ENCODE assay signal across 1 cellular context in genomic region chr5:159209438-159210305, GRCh38.
TF ChIP-seq lines count a peak whose summit lies in the region.

A gene with protein sequence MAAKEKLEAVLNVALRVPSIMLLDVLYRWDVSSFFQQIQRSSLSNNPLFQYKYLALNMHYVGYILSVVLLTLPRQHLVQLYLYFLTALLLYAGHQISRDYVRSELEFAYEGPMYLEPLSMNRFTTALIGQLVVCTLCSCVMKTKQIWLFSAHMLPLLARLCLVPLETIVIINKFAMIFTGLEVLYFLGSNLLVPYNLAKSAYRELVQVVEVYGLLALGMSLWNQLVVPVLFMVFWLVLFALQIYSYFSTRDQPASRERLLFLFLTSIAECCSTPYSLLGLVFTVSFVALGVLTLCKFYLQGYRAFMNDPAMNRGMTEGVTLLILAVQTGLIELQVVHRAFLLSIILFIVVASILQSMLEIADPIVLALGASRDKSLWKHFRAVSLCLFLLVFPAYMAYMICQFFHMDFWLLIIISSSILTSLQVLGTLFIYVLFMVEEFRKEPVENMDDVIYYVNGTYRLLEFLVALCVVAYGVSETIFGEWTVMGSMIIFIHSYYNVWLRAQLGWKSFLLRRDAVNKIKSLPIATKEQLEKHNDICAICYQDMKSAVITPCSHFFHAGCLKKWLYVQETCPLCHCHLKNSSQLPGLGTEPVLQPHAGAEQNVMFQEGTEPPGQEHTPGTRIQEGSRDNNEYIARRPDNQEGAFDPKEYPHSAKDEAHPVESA (minus strand): TSS chr5:159209553. CDS start chr5:159203617, 5,936 bp downstream.

TF ChIP-seq in GM12878, 131 proteins besides CTCF, POLR2A, EP300 and RAD21 (continued from another document and continues in another):
- no peak for TF ChIP-seq CUX1 (IDR thresholded peaks at IDR 0.05; ENCODE audit: insufficient replicate concordance, low read depth, low read length)
- TF ChIP-seq FOXK2 (IDR thresholded peaks at IDR 0.05), result no peak
- peak; percentile 75; the same call in 1 of the 2 replicates for TF ChIP-seq TCF3 (IDR thresholded peaks at IDR 0.05; ENCODE audit: borderline replicate concordance, insufficient read depth, low read depth, low read length)
- peak; percentile 84 for TF ChIP-seq USF1 (IDR thresholded peaks at IDR 0.05; ENCODE audit: borderline replicate concordance, extremely low read length, insufficient read depth, low read depth, low read length)
- TF ChIP-seq TARDBP (IDR thresholded peaks at IDR 0.05; ENCODE audit: borderline replicate concordance), result 0 out of 2 replicates have a peak, but pooled peaks have one; percentile 37
- TF ChIP-seq, protein P1, sequence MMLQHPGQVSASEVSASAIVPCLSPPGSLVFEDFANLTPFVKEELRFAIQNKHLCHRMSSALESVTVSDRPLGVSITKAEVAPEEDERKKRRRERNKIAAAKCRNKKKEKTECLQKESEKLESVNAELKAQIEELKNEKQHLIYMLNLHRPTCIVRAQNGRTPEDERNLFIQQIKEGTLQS (IDR thresholded peaks at IDR 0.05; ENCODE audit: borderline replicate concordance, extremely low read depth, low read depth, low read length), result no peak
- TF ChIP-seq CREB1 (IDR thresholded peaks at IDR 0.05; ENCODE audit: low read depth), result no peak
- TF ChIP-seq DPF2 (IDR thresholded peaks at IDR 0.05), result peak; percentile 75; the same call in 1 of the 2 replicates
- peak; percentile 87 to 94 for TF ChIP-seq BHLHE40 (IDR thresholded peaks at IDR 0.05; ENCODE audit: borderline replicate concordance in 1 of 2, low read depth in 2 of 2, low read length in 1 of 2)
- TF ChIP-seq E4F1 (IDR thresholded peaks at IDR 0.05; ENCODE audit: borderline replicate concordance, partially characterized antibody), result no peak
- no peak for TF ChIP-seq SUPT20H (IDR thresholded peaks at IDR 0.05; ENCODE audit: borderline replicate concordance, control insufficient read depth, low read depth, low read length)
- TF ChIP-seq CHD2 (IDR thresholded peaks at IDR 0.05; ENCODE audit: borderline replicate concordance, low read depth, low read length), result no peak
- TF ChIP-seq MEF2A (IDR thresholded peaks at IDR 0.05; ENCODE audit: insufficient read depth, low read depth, low read length), result no peak
- TF ChIP-seq ASH2L (IDR thresholded peaks at IDR 0.05; ENCODE audit: borderline replicate concordance, low read depth), result peak; percentile 77; the same call in 1 of the 2 replicates
- TF ChIP-seq, protein P2, sequence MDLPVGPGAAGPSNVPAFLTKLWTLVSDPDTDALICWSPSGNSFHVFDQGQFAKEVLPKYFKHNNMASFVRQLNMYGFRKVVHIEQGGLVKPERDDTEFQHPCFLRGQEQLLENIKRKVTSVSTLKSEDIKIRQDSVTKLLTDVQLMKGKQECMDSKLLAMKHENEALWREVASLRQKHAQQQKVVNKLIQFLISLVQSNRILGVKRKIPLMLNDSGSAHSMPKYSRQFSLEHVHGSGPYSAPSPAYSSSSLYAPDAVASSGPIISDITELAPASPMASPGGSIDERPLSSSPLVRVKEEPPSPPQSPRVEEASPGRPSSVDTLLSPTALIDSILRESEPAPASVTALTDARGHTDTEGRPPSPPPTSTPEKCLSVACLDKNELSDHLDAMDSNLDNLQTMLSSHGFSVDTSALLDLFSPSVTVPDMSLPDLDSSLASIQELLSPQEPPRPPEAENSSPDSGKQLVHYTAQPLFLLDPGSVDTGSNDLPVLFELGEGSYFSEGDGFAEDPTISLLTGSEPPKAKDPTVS (IDR thresholded peaks at IDR 0.05; ENCODE audit: low read depth, low read length), result no peak
- TF ChIP-seq MTA3 (IDR thresholded peaks at IDR 0.05; ENCODE audit: borderline replicate concordance, low read length), result no peak
- no peak for TF ChIP-seq CHD4 (IDR thresholded peaks at IDR 0.05)
- no peak for TF ChIP-seq CEBPB (IDR thresholded peaks at IDR 0.05; ENCODE audit: borderline replicate concordance in 1 of 2, low read depth in 2 of 2, low read length in 2 of 2)
- 0 out of 2 replicates have a peak, but pooled peaks have one; percentile 46 for TF ChIP-seq HDAC2 (IDR thresholded peaks at IDR 0.05)
- TF ChIP-seq IRF4 (IDR thresholded peaks at IDR 0.05; ENCODE audit: low read depth, low read length), result no peak
- TF ChIP-seq IKZF1 (conservative IDR thresholded peaks at IDR 0.05), result peak; percentile 87
- TF ChIP-seq EED (IDR thresholded peaks at IDR 0.05; ENCODE audit: low read depth), result no peak
- TF ChIP-seq STAT1 (conservative IDR thresholded peaks at IDR 0.05), result 0 out of 2 replicates have a peak, but pooled peaks have one; percentile 76
- TF ChIP-seq, protein P3, sequence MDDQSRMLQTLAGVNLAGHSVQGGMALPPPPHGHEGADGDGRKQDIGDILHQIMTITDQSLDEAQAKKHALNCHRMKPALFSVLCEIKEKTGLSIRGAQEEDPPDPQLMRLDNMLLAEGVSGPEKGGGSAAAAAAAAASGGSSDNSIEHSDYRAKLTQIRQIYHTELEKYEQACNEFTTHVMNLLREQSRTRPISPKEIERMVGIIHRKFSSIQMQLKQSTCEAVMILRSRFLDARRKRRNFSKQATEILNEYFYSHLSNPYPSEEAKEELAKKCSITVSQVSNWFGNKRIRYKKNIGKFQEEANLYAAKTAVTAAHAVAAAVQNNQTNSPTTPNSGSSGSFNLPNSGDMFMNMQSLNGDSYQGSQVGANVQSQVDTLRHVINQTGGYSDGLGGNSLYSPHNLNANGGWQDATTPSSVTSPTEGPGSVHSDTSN (IDR thresholded peaks at IDR 0.05; ENCODE audit: insufficient replicate concordance, low read depth, low read length), result peak; percentile 18
- no peak for TF ChIP-seq ZNF622 (IDR thresholded peaks at IDR 0.05)
- TF ChIP-seq, protein P4, sequence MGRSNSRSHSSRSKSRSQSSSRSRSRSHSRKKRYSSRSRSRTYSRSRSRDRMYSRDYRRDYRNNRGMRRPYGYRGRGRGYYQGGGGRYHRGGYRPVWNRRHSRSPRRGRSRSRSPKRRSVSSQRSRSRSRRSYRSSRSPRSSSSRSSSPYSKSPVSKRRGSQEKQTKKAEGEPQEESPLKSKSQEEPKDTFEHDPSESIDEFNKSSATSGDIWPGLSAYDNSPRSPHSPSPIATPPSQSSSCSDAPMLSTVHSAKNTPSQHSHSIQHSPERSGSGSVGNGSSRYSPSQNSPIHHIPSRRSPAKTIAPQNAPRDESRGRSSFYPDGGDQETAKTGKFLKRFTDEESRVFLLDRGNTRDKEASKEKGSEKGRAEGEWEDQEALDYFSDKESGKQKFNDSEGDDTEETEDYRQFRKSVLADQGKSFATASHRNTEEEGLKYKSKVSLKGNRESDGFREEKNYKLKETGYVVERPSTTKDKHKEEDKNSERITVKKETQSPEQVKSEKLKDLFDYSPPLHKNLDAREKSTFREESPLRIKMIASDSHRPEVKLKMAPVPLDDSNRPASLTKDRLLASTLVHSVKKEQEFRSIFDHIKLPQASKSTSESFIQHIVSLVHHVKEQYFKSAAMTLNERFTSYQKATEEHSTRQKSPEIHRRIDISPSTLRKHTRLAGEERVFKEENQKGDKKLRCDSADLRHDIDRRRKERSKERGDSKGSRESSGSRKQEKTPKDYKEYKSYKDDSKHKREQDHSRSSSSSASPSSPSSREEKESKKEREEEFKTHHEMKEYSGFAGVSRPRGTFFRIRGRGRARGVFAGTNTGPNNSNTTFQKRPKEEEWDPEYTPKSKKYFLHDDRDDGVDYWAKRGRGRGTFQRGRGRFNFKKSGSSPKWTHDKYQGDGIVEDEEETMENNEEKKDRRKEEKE (IDR thresholded peaks at IDR 0.05), result no peak
- no peak for TF ChIP-seq WRNIP1 (IDR thresholded peaks at IDR 0.05; ENCODE audit: borderline replicate concordance, low read depth, low read length)
- peak in 1 of 2 experiments; percentile 25; a peak in 2 of 4 replicates for TF ChIP-seq IKZF2 (IDR thresholded peaks at IDR 0.05)
- TF ChIP-seq, protein P5, sequence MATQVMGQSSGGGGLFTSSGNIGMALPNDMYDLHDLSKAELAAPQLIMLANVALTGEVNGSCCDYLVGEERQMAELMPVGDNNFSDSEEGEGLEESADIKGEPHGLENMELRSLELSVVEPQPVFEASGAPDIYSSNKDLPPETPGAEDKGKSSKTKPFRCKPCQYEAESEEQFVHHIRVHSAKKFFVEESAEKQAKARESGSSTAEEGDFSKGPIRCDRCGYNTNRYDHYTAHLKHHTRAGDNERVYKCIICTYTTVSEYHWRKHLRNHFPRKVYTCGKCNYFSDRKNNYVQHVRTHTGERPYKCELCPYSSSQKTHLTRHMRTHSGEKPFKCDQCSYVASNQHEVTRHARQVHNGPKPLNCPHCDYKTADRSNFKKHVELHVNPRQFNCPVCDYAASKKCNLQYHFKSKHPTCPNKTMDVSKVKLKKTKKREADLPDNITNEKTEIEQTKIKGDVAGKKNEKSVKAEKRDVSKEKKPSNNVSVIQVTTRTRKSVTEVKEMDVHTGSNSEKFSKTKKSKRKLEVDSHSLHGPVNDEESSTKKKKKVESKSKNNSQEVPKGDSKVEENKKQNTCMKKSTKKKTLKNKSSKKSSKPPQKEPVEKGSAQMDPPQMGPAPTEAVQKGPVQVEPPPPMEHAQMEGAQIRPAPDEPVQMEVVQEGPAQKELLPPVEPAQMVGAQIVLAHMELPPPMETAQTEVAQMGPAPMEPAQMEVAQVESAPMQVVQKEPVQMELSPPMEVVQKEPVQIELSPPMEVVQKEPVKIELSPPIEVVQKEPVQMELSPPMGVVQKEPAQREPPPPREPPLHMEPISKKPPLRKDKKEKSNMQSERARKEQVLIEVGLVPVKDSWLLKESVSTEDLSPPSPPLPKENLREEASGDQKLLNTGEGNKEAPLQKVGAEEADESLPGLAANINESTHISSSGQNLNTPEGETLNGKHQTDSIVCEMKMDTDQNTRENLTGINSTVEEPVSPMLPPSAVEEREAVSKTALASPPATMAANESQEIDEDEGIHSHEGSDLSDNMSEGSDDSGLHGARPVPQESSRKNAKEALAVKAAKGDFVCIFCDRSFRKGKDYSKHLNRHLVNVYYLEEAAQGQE (IDR thresholded peaks at IDR 0.05; ENCODE audit: low read depth, low read length), result no peak
- peak; percentile 64; the same call in 1 of the 2 replicates for TF ChIP-seq PAX5 (IDR thresholded peaks at IDR 0.05; ENCODE audit: borderline replicate concordance, low read depth, low read length)
- TF ChIP-seq, protein P6, sequence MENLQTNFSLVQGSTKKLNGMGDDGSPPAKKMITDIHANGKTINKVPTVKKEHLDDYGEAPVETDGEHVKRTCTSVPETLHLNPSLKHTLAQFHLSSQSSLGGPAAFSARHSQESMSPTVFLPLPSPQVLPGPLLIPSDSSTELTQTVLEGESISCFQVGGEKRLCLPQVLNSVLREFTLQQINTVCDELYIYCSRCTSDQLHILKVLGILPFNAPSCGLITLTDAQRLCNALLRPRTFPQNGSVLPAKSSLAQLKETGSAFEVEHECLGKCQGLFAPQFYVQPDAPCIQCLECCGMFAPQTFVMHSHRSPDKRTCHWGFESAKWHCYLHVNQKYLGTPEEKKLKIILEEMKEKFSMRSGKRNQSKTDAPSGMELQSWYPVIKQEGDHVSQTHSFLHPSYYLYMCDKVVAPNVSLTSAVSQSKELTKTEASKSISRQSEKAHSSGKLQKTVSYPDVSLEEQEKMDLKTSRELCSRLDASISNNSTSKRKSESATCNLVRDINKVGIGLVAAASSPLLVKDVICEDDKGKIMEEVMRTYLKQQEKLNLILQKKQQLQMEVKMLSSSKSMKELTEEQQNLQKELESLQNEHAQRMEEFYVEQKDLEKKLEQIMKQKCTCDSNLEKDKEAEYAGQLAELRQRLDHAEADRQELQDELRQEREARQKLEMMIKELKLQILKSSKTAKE (IDR thresholded peaks at IDR 0.05; ENCODE audit: low read depth, poor library complexity, severe bottlenecking), result no peak
- TF ChIP-seq GATAD2B (conservative IDR thresholded peaks at IDR 0.05; ENCODE audit: low read depth), result peak; percentile 70; the same call in 1 of the 2 replicates
